In genomic region chr5:172280937-172281336, GRCh38 we compare ENCODE assay signal across 1 cellular context.
TF ChIP-seq lines count a peak whose summit lies in the region.

No MANE protein-coding gene starts in this region.

TF ChIP-seq in HEK293, 187 proteins besides CTCF, POLR2A, EP300 and RAD21 (continued from another document):
- TF ChIP-seq PRDM4 (tag by site-specific recombination; IDR thresholded peaks at IDR 0.05) (peak; percentile 41; the same call in 1 of the 2 replicates), GLIS1 (tag by site-specific recombination; IDR thresholded peaks at IDR 0.05) (peak; percentile 69), KLF10 (tag by site-specific recombination; IDR thresholded peaks at IDR 0.05) (no peak), HOXD13 (CRISPR knock-in tag; IDR thresholded peaks at IDR 0.05; ENCODE audit: borderline replicate concordance) (no peak), IKZF3 (tag by site-specific recombination; IDR thresholded peaks at IDR 0.05) (peak; percentile 89), ZBTB21 (tag by site-specific recombination; IDR thresholded peaks at IDR 0.05) (0 out of 2 replicates have a peak, but pooled peaks have one; percentile 17), GLI2 (tag by site-specific recombination; IDR thresholded peaks at IDR 0.05; ENCODE audit: borderline replicate concordance, low read depth) (peak; percentile 4; the same call in 1 of the 2 replicates)
- TF ChIP-seq, protein P1, sequence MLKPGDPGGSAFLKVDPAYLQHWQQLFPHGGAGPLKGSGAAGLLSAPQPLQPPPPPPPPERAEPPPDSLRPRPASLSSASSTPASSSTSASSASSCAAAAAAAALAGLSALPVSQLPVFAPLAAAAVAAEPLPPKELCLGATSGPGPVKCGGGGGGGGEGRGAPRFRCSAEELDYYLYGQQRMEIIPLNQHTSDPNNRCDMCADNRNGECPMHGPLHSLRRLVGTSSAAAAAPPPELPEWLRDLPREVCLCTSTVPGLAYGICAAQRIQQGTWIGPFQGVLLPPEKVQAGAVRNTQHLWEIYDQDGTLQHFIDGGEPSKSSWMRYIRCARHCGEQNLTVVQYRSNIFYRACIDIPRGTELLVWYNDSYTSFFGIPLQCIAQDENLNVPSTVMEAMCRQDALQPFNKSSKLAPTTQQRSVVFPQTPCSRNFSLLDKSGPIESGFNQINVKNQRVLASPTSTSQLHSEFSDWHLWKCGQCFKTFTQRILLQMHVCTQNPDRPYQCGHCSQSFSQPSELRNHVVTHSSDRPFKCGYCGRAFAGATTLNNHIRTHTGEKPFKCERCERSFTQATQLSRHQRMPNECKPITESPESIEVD (tag by site-specific recombination; IDR thresholded peaks at IDR 0.05): peak; percentile 34; the same call in 1 of the 2 replicates
TF ChIP-seq in HEK293: peak in this region for 30.
